In the genomic region with DNA sequence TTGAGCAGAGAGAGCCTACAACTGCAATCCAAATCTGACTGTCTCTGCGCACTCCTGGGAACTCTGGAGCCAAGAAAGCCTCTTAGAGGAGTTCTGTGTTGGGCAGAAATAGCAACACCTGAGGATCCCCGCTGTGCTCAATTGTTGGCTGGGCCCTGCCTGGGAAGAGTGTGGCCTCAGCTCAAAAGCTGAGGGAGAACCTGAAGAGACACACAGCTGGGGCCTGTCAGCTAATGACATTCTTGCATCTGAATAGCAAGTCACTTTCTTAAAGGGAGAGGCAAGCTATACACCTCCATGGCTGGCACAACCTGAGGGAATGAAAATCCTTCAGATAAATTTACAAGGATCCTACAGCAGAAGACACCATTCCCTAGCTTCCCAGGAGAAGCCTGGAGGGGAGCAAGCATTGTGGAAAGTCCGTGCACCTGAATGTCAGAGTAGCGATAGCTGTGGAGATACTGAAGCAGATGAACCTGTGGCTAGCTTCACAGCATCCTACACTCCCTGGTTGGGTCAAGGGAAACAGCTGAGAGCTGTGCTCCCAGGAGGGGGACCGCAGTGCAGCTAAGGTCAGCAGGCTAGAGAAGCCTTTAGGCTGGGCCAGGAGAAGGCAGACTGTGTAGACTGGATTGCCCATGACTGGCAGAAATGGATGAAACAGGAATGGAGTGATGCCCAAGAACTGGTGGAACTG, we compare ENCODE assay signal across 28 cellular contexts.
DNase-seq lines count a peak whose midpoint lies in the region; ATAC-seq and TF ChIP-seq lines count a peak whose summit lies in the region.
"Had no signal": no experiment of that assay in that cellular context is flagged by ENCODE, and none has a peak within 500 bp of the region (broad histone marks: within the 10 kb centered on the region; RNA-seq: fewer than 3 reads in every experiment).

No MANE protein-coding gene starts in this region.

- H3K27me3 ChIP-seq in GM23338 (ENCODE audit: insufficient read depth) (no peaks in the 10 kb centered on the region), right cardiac atrium (ENCODE audit: control insufficient read depth, insufficient read depth) (no peaks in the 10 kb centered on the region), GM23248 (replicated peaks; ENCODE audit: insufficient read depth) (no peaks in the 10 kb centered on the region)
- H3K27me3 ChIP-seq: BLaER1, gastroesophageal sphincter, neutrophil, Peyer's patch had no signal

- CTCF ChIA-PET in WTC11 (lab: Charles Lee) = interaction anchor here (0.6 to 1.6 kb wide), 4 partner anchors 53 to 155 kb away, joined by 3 to 12 read pairs (median 3); no protein-coding TSS in a partner anchor

- POLR2A ChIA-PET in WTC11 (lab: Charles Lee) = interaction anchor here (0.5 to 0.9 kb wide), 4 partner anchors 35 to 198 kb away, joined by 3 to 4 read pairs (median 3); partner anchors contain the start of gene PFN2

- H3K79me2 ChIP-seq in GM23338 (replicated peaks; ENCODE audit: insufficient read depth) = no peaks in the 10 kb centered on the region
- H3K79me2 ChIP-seq in GM23248 (ENCODE audit: insufficient read depth) = no peaks in the 10 kb centered on the region

- H3K4me3 ChIP-seq in GM23338 (no peak overlapping the region), right cardiac atrium (ENCODE audit: low read length) (no peak overlapping the region), GM23248 (no peak overlapping the region)
- H3K4me3 ChIP-seq: BLaER1, gastroesophageal sphincter, lung, Peyer's patch, prostate gland had no signal

- H3K4me1 Mint-ChIP-seq in GM23338 = peaks cover 34% of the 10 kb centered on the region
- H3K4me1 Mint-ChIP-seq in WTC11 = peaks cover 42% of the 10 kb centered on the region
- H3K4me1 Mint-ChIP-seq: activated CD4-positive, alpha-beta T cell treated with anti-CD3 and anti-CD28 coated beads, Interleukin-2, amount 10 ng/mL, durations not matched to agents 24 days and 14 days; central memory CD8-positive, alpha-beta T cell had no signal

- H3K4me3 Mint-ChIP-seq in GM23338 (peak overlapping the region; percentile 5; the same call in 1 of the 3 replicates), WTC11 (peak overlapping the region; percentile 18)
- H3K4me3 Mint-ChIP-seq: activated CD4-positive, alpha-beta T cell treated with anti-CD3 and anti-CD28 coated beads, Interleukin-2, amount 10 ng/mL, durations not matched to agents 24 days and 14 days; central memory CD8-positive, alpha-beta T cell; HFFc6 had no signal

- H3K9me3 Mint-ChIP-seq in GM23338 (no peaks in the 10 kb centered on the region), WTC11 (peaks cover 11% of the 10 kb centered on the region; the same call in 1 of the 2 replicates)
- H3K9me3 Mint-ChIP-seq: activated CD4-positive, alpha-beta T cell treated with anti-CD3 and anti-CD28 coated beads, Interleukin-2, amount 10 ng/mL, durations not matched to agents 24 days and 14 days; central memory CD8-positive, alpha-beta T cell; HFFc6 had no signal

- no peaks in the 10 kb centered on the region; the same call in 1 of the 2 replicates for H3K36me3 ChIP-seq in GM23338 (ENCODE audit: insufficient read depth)
- H3K36me3 ChIP-seq in GM23248 (ENCODE audit: low read depth) = no peaks in the 10 kb centered on the region
- H3K36me3 ChIP-seq: BLaER1, gastroesophageal sphincter, neutrophil, Peyer's patch, prostate gland, WERI-Rb-1 had no signal

- no peaks in the 10 kb centered on the region for H3F3A ChIP-seq in GM23338 (replicated peaks; ENCODE audit: low read depth)
- no peaks in the 10 kb centered on the region for H3F3A ChIP-seq in GM23248 (ENCODE audit: insufficient read depth)

- intact Hi-C loops in right cardiac atrium (cut with DNase I) = no loop called here

- H3K27ac Mint-ChIP-seq in GM23338 = peak overlapping the region; percentile 53; the same call in 1 of the 2 replicates
- peak overlapping the region; percentile 46 for H3K27ac Mint-ChIP-seq in WTC11
- H3K27ac Mint-ChIP-seq: activated CD4-positive, alpha-beta T cell treated with anti-CD3 and anti-CD28 coated beads, Interleukin-2, amount 10 ng/mL, durations not matched to agents 24 days and 14 days; HFFc6 had no signal

- H3K9me2 ChIP-seq in GM23338 (ENCODE audit: insufficient read depth) (peaks cover 19% of the 10 kb centered on the region), GM23248 (ENCODE audit: insufficient read depth) (no peaks in the 10 kb centered on the region)

- H3K4me2 ChIP-seq in GM23338 = peak overlapping the region; percentile 49
- H3K4me2 ChIP-seq in GM23248 (ENCODE audit: unreplicated experiment) = no peak overlapping the region
- H3K4me2 ChIP-seq: BLaER1 had no signal

- ATAC-seq in GM23338 = peak; percentile 95
- ATAC-seq in WTC11 = peak; percentile 93
- ATAC-seq in right cardiac atrium = no peak
- ATAC-seq: gastroesophageal sphincter had no signal

- no peaks in the 10 kb centered on the region for H3K36me3 Mint-ChIP-seq in GM23338 (ENCODE audit: low read depth)
- no peaks in the 10 kb centered on the region for H3K36me3 Mint-ChIP-seq in WTC11

- DNase-seq in GM23338 (ENCODE audit: low spot score) = peak; percentile 86
- DNase-seq in NCI-H146 (lab: John Stamatoyannopoulos, UW) = peak; percentile 86
- peak; percentile 80 for DNase-seq in WTC11 (ENCODE audit: low spot score)
- DNase-seq in left kidney (ENCODE audit: low read depth, low spot score) = peak; percentile 45
- DNase-seq in germinal center (ENCODE audit: low spot score) = no peak
- no peak for DNase-seq in right cardiac atrium
- no peak for DNase-seq in NCI-H1694 treated with DMSO at 0.1 percent for 48 hours (lab: John Stamatoyannopoulos, UW)
- DNase-seq in GM23248 = no peak
- DNase-seq: activated CD4-positive, alpha-beta T cell treated with anti-CD3 and anti-CD28 coated beads, Interleukin-2, amount 10 ng/mL, durations not matched to agents 24 days and 14 days; activated T-cell treated with anti-CD3 and anti-CD28 coated beads, Interleukin-2, amount 50 U/mL, for 48 hours; Caco-2; dermis blood vessel endothelial cell; DND-41; HFFc6; NCI-H1092; NCI-H2081 treated with DMSO at 0.1 percent for 48 hours; NCI-H524; Peyer's patch; SHP77 treated with DMSO at 0.1 percent for 48 hours; stimulated activated CD4-positive, alpha-beta T cell treated with anti-CD3 and anti-CD28 coated beads, Interleukin-15, amount 100 ng/mL, for 24 hours; stimulated activated naive CD4-positive, alpha-beta T cell treated with Interleukin-2 at 50 U/mL for 16 hours; WERI-Rb-1 had no signal

- no peaks in the 10 kb centered on the region for H4K20me1 ChIP-seq in GM23338 (replicated peaks; ENCODE audit: insufficient read depth)
- no peaks in the 10 kb centered on the region for H4K20me1 ChIP-seq in GM23248 (ENCODE audit: insufficient read depth)
- H4K20me1 ChIP-seq: BLaER1 had no signal

- TF ChIP-seq CTCF in GM23338 (conservative IDR thresholded peaks at IDR 0.05; ENCODE audit: low read depth in 2 of 2) (no peak), WTC11 (IDR thresholded peaks at IDR 0.05) (no peak)

- in situ Hi-C loops in GM23248 (cut with MboI) = no loop called here

- H2AFZ ChIP-seq in GM23338 = no peak overlapping the region
- H2AFZ ChIP-seq in GM23248 = no peak overlapping the region

- H3K27ac ChIP-seq in GM23338 (ENCODE audit: low read depth) = peak overlapping the region; percentile 76; the same call in 1 of the 2 replicates
- no peak overlapping the region for H3K27ac ChIP-seq in right cardiac atrium (ENCODE audit: low read length)
- H3K27ac ChIP-seq in GM23248 = no peak overlapping the region
- H3K27ac ChIP-seq: BLaER1, gastroesophageal sphincter, neutrophil, Peyer's patch, prostate gland, WERI-Rb-1 had no signal

- peaks cover 25% of the 10 kb centered on the region for H3K4me1 ChIP-seq in GM23338 (ENCODE audit: insufficient read depth)
- no peaks in the 10 kb centered on the region for H3K4me1 ChIP-seq in right cardiac atrium (ENCODE audit: control insufficient read depth, insufficient read depth, low read length)
- H3K4me1 ChIP-seq in GM23248 (ENCODE audit: insufficient read depth) = no peaks in the 10 kb centered on the region
- H3K4me1 ChIP-seq: BLaER1, Caco-2, gastroesophageal sphincter, Peyer's patch, prostate gland had no signal

- no peak overlapping the region for H3K9ac ChIP-seq in GM23248
- H3K9ac ChIP-seq: BLaER1 had no signal

- no peaks in the 10 kb centered on the region for H3K9me3 ChIP-seq in right cardiac atrium (ENCODE audit: control insufficient read depth, low read length)
- H3K9me3 ChIP-seq in GM23248 (ENCODE audit: low read depth) = no peaks in the 10 kb centered on the region
- H3K9me3 ChIP-seq: BLaER1, Caco-2, gastroesophageal sphincter, neutrophil, Peyer's patch, prostate gland had no signal

- H3K27me3 Mint-ChIP-seq in GM23338 (ENCODE audit: insufficient read depth, low read depth, poor library complexity) (no peaks in the 10 kb centered on the region), WTC11 (ENCODE audit: low read depth) (no peaks in the 10 kb centered on the region; the same call in 1 of the 2 replicates)

- WGBS in right cardiac atrium = 72% methylated on average over 5 of the region's 5 CpGs
- WGBS in GM23248 (ENCODE audit: low coverage in 1 of 2, low lambda C conversion rate in 2 of 2, missing lambda C conversion rate in 2 of 2), 2 experiments = 86 to 97% methylated on average over 5 of the region's 5 CpGs

TF ChIP-seq in GM23338, 12 proteins besides CTCF, POLR2A, EP300 and RAD21 (continues in another document):
- TF ChIP-seq JUNB (IDR thresholded peaks at IDR 0.05; ENCODE audit: unreplicated experiment) (no peak), CREB1 (CRISPR knock-in tag; IDR thresholded peaks at IDR 0.05; ENCODE audit: low read depth) (peak; percentile 28; the same call in 1 of the 2 replicates)

TF ChIP-seq in WTC11, 78 proteins besides CTCF, POLR2A, EP300 and RAD21 (continues in another document):
- TF ChIP-seq ZNF423 (CRISPR knock-in tag; IDR thresholded peaks at IDR 0.05) (peak; percentile 74), SP1 (CRISPR knock-in tag; conservative IDR thresholded peaks at IDR 0.05) (0 out of 2 replicates have a peak, but pooled peaks have one; percentile 23), TEAD4 (CRISPR knock-in tag; IDR thresholded peaks at IDR 0.05) (peak; percentile 53; the same call in 1 of the 2 replicates), FOXK1 (CRISPR knock-in tag; IDR thresholded peaks at IDR 0.05) (peak; percentile 44; the same call in 1 of the 2 replicates), ETV6 (CRISPR knock-in tag; IDR thresholded peaks at IDR 0.05) (peak; percentile 69; the same call in 1 of the 2 replicates)

Comparison
In these comparisons a context has a peak if more than half of its experiments do, and no peak if none do; other contexts are left out.
1. ATAC-seq: peak in GM23338 (single experiment) and WTC11 (single experiment); none in right cardiac atrium (0 of 2).
2. DNase-seq: peak in GM23338 (single experiment), NCI-H146 (single experiment), WTC11 (single experiment) and left kidney (single experiment); none in germinal center (single experiment), right cardiac atrium (0 of 3), NCI-H1694 treated with DMSO at 0.1 percent for 48 hours (single experiment) and GM23248 (single experiment).